In the genomic region with DNA sequence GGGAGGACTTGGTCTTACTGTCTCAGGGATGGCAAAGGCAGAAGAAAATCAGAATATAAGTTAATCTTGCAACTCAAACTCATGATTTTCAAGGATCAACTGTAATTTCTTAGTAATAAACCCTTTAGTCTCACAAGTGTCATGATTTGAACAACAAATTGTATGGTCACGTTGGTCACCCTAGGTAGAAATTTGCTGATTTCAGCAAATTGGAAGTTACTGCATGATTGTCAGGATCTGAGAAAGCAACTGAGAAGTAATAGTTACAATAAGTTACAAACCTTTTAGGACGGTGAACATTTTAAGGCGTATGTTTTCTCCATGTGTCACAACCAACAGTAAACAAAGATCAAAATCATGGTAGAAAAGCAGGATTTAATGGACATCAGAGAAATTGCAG, we compare ENCODE assay signal across 2 cellular contexts.
A peak's percentile ranks its signal among the peaks of the same experiment; 100 is the strongest.
TF ChIP-seq lines count a peak whose summit lies in the region.

No MANE protein-coding gene starts in this region.

TF ChIP-seq in A549, 52 proteins besides CTCF, POLR2A, EP300 and RAD21 (continued from another document):
- TF ChIP-seq, protein P1, sequence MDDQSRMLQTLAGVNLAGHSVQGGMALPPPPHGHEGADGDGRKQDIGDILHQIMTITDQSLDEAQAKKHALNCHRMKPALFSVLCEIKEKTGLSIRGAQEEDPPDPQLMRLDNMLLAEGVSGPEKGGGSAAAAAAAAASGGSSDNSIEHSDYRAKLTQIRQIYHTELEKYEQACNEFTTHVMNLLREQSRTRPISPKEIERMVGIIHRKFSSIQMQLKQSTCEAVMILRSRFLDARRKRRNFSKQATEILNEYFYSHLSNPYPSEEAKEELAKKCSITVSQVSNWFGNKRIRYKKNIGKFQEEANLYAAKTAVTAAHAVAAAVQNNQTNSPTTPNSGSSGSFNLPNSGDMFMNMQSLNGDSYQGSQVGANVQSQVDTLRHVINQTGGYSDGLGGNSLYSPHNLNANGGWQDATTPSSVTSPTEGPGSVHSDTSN (IDR thresholded peaks at IDR 0.05), result no peak

TF ChIP-seq in K562, 482 proteins besides CTCF, POLR2A, EP300 and RAD21 (continued from another document):
- TF ChIP-seq, protein P2, sequence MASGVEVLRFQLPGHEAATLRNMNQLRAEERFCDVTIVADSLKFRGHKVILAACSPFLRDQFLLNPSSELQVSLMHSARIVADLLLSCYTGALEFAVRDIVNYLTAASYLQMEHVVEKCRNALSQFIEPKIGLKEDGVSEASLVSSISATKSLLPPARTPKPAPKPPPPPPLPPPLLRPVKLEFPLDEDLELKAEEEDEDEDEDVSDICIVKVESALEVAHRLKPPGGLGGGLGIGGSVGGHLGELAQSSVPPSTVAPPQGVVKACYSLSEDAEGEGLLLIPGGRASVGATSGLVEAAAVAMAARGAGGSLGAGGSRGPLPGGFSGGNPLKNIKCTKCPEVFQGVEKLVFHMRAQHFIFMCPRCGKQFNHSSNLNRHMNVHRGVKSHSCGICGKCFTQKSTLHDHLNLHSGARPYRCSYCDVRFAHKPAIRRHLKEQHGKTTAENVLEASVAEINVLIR (CRISPR knock-in tag; IDR thresholded peaks at IDR 0.05), result no peak
- TF ChIP-seq ZNF3 (CRISPR knock-in tag; IDR thresholded peaks at IDR 0.05) (no peak), RBM25 (IDR thresholded peaks at IDR 0.05; ENCODE audit: low read depth, low read length, severe bottlenecking) (no peak), SIX5 (IDR thresholded peaks at IDR 0.05; ENCODE audit: borderline replicate concordance in 1 of 2, insufficient read depth in 1 of 2, low read depth in 1 of 2, low read length in 2 of 2) (no peak), MAFG (tag; conservative IDR thresholded peaks at IDR 0.05) (peak; percentile 34; the same call in 1 of the 2 replicates), MAFK (IDR thresholded peaks at IDR 0.05; ENCODE audit: low read length) (peak; percentile 52), CAMTA2 (CRISPR knock-in tag; conservative IDR thresholded peaks at IDR 0.05) (no peak), NR2C2 (CRISPR knock-in tag; IDR thresholded peaks at IDR 0.05) (no peak), NR2C2 (tag; IDR thresholded peaks at IDR 0.05) (no peak), MAFF (IDR thresholded peaks at IDR 0.05; ENCODE audit: low read length) (peak; percentile 54), ZBTB17 (CRISPR knock-in tag; IDR thresholded peaks at IDR 0.05) (no peak), ZNF12 (CRISPR knock-in tag; IDR thresholded peaks at IDR 0.05) (no peak), C11orf30 (IDR thresholded peaks at IDR 0.05; ENCODE audit: low read depth) (peak; percentile 10; the same call in 1 of the 2 replicates)
- TF ChIP-seq, protein P3, sequence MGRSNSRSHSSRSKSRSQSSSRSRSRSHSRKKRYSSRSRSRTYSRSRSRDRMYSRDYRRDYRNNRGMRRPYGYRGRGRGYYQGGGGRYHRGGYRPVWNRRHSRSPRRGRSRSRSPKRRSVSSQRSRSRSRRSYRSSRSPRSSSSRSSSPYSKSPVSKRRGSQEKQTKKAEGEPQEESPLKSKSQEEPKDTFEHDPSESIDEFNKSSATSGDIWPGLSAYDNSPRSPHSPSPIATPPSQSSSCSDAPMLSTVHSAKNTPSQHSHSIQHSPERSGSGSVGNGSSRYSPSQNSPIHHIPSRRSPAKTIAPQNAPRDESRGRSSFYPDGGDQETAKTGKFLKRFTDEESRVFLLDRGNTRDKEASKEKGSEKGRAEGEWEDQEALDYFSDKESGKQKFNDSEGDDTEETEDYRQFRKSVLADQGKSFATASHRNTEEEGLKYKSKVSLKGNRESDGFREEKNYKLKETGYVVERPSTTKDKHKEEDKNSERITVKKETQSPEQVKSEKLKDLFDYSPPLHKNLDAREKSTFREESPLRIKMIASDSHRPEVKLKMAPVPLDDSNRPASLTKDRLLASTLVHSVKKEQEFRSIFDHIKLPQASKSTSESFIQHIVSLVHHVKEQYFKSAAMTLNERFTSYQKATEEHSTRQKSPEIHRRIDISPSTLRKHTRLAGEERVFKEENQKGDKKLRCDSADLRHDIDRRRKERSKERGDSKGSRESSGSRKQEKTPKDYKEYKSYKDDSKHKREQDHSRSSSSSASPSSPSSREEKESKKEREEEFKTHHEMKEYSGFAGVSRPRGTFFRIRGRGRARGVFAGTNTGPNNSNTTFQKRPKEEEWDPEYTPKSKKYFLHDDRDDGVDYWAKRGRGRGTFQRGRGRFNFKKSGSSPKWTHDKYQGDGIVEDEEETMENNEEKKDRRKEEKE (IDR thresholded peaks at IDR 0.05; ENCODE audit: borderline replicate concordance in 1 of 2, control insufficient read depth in 1 of 2, low read depth in 2 of 2, low read length in 1 of 2), result no peak
- TF ChIP-seq, protein P4, sequence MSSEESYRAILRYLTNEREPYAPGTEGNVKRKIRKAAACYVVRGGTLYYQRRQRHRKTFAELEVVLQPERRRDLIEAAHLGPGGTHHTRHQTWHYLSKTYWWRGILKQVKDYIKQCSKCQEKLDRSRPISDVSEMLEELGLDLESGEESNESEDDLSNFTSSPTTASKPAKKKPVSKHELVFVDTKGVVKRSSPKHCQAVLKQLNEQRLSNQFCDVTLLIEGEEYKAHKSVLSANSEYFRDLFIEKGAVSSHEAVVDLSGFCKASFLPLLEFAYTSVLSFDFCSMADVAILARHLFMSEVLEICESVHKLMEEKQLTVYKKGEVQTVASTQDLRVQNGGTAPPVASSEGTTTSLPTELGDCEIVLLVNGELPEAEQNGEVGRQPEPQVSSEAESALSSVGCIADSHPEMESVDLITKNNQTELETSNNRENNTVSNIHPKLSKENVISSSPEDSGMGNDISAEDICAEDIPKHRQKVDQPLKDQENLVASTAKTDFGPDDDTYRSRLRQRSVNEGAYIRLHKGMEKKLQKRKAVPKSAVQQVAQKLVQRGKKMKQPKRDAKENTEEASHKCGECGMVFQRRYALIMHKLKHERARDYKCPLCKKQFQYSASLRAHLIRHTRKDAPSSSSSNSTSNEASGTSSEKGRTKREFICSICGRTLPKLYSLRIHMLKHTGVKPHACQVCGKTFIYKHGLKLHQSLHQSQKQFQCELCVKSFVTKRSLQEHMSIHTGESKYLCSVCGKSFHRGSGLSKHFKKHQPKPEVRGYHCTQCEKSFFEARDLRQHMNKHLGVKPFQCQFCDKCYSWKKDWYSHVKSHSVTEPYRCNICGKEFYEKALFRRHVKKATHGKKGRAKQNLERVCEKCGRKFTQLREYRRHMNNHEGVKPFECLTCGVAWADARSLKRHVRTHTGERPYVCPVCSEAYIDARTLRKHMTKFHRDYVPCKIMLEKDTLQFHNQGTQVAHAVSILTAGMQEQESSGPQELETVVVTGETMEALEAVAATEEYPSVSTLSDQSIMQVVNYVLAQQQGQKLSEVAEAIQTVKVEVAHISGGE (CRISPR knock-in tag; IDR thresholded peaks at IDR 0.05), result no peak
- TF ChIP-seq, protein P5, sequence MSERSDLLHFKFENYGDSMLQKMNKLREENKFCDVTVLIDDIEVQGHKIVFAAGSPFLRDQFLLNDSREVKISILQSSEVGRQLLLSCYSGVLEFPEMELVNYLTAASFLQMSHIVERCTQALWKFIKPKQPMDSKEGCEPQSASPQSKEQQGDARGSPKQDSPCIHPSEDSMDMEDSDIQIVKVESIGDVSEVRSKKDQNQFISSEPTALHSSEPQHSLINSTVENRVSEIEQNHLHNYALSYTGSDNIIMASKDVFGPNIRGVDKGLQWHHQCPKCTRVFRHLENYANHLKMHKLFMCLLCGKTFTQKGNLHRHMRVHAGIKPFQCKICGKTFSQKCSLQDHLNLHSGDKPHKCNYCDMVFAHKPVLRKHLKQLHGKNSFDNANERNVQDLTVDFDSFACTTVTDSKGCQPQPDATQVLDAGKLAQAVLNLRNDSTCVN (CRISPR knock-in tag; IDR thresholded peaks at IDR 0.05), result no peak
- TF ChIP-seq, protein P6, sequence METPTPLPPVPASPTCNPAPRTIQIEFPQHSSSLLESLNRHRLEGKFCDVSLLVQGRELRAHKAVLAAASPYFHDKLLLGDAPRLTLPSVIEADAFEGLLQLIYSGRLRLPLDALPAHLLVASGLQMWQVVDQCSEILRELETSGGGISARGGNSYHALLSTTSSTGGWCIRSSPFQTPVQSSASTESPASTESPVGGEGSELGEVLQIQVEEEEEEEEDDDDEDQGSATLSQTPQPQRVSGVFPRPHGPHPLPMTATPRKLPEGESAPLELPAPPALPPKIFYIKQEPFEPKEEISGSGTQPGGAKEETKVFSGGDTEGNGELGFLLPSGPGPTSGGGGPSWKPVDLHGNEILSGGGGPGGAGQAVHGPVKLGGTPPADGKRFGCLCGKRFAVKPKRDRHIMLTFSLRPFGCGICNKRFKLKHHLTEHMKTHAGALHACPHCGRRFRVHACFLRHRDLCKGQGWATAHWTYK (CRISPR knock-in tag; IDR thresholded peaks at IDR 0.05), result no peak
- TF ChIP-seq, protein P7, sequence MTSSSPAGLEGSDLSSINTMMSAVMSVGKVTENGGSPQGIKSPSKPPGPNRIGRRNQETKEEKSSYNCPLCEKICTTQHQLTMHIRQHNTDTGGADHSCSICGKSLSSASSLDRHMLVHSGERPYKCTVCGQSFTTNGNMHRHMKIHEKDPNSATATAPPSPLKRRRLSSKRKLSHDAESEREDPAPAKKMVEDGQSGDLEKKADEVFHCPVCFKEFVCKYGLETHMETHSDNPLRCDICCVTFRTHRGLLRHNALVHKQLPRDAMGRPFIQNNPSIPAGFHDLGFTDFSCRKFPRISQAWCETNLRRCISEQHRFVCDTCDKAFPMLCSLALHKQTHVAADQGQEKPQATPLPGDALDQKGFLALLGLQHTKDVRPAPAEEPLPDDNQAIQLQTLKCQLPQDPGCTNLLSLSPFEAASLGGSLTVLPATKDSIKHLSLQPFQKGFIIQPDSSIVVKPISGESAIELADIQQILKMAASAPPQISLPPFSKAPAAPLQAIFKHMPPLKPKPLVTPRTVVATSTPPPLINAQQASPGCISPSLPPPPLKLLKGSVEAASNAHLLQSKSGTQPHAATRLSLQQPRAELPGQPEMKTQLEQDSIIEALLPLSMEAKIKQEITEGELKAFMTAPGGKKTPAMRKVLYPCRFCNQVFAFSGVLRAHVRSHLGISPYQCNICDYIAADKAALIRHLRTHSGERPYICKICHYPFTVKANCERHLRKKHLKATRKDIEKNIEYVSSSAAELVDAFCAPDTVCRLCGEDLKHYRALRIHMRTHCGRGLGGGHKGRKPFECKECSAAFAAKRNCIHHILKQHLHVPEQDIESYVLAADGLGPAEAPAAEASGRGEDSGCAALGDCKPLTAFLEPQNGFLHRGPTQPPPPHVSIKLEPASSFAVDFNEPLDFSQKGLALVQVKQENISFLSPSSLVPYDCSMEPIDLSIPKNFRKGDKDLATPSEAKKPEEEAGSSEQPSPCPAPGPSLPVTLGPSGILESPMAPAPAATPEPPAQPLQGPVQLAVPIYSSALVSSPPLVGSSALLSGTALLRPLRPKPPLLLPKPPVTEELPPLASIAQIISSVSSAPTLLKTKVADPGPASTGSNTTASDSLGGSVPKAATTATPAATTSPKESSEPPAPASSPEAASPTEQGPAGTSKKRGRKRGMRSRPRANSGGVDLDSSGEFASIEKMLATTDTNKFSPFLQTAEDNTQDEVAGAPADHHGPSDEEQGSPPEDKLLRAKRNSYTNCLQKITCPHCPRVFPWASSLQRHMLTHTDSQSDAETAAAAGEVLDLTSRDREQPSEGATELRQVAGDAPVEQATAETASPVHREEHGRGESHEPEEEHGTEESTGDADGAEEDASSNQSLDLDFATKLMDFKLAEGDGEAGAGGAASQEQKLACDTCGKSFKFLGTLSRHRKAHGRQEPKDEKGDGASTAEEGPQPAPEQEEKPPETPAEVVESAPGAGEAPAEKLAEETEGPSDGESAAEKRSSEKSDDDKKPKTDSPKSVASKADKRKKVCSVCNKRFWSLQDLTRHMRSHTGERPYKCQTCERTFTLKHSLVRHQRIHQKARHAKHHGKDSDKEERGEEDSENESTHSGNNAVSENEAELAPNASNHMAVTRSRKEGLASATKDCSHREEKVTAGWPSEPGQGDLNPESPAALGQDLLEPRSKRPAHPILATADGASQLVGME (CRISPR knock-in tag; IDR thresholded peaks at IDR 0.05), result no peak
TF ChIP-seq in K562: peak in this region for 5.
